8 cellular contexts compared by ENCODE assay signal in genomic region chr7:105014725-105015630, GRCh38. TPM values are rescaled to one million over a fixed set of nuclear protein-coding genes. Genes with fewer than 3 reads are reported as not detected.
A peak's percentile ranks its signal among the peaks of the same experiment; 100 is the strongest.
DNase-seq lines count a peak whose midpoint lies in the region; ATAC-seq and TF ChIP-seq lines count a peak whose summit lies in the region.

No MANE protein-coding gene starts in this region.

- H3K27ac Mint-ChIP-seq in chondrocyte (ENCODE audit: unreplicated experiment): peak overlapping the region; percentile 100

- ATAC-seq in GM19328 (IDR thresholded peaks at IDR 0.05; ENCODE audit: unreplicated experiment) (no peak), HG02678 (IDR thresholded peaks at IDR 0.05; ENCODE audit: unreplicated experiment) (no peak)

- H3K27me3 Mint-ChIP-seq in chondrocyte (ENCODE audit: low read depth): no peaks in the 10 kb centered on the region

- H3K4me1 Mint-ChIP-seq in chondrocyte (ENCODE audit: low read depth): peaks cover 40% of the 10 kb centered on the region

- no peaks in the 10 kb centered on the region for H3K9me3 Mint-ChIP-seq in chondrocyte (ENCODE audit: low read depth)

- H3K4me3 Mint-ChIP-seq in chondrocyte (ENCODE audit: unreplicated experiment): peak overlapping the region; percentile 100

- TF ChIP-seq POLR2A in NB4 (IDR thresholded peaks at IDR 0.05; ENCODE audit: extremely low read depth, insufficient read length): no peak

- TF ChIP-seq CTCF in GM12875 (IDR thresholded peaks at IDR 0.05; ENCODE audit: borderline replicate concordance, insufficient read depth, low read depth, low read length) (no peak), NB4 (IDR thresholded peaks at IDR 0.05; ENCODE audit: low read depth, low read length) (peak; percentile 30), WI38 (IDR thresholded peaks at IDR 0.05; ENCODE audit: low read depth, low read length) (no peak), chondrocyte (IDR thresholded peaks at IDR 0.05) (no peak)

- peaks cover 12% of the 10 kb centered on the region for H3K36me3 Mint-ChIP-seq in chondrocyte (ENCODE audit: low read depth)

- H3K4me3 ChIP-seq in GM12875 (ENCODE audit: low read depth, low read length) (peak overlapping the region; percentile 89), NB4 (ENCODE audit: low read depth, low read length) (peak overlapping the region; percentile 75), WI38 (ENCODE audit: low read depth, low read length) (peak overlapping the region; percentile 95)

- DNase-seq in NB4 (ENCODE audit: low read depth) (peak; percentile 85), chondrocyte (ENCODE audit: low spot score) (no peak), left kidney (ENCODE audit: low read depth, low spot score) (peak; percentile 83)
- peak; percentile 29 for DNase-seq in stimulated activated CD4-positive, alpha-beta T cell treated with anti-CD3 and anti-CD28 coated beads, Interleukin-2, amount 100 ng/mL, for 4 hours (ENCODE audit: low read depth)

RNA-seq across cellular contexts. Expression of gene KMT2E, which starts 1.0 kb away (rescaled TPM):
- total RNA-seq in chondrocyte: 59.6 to 63.1 TPM (median 59.9 TPM) in 3 replicates
